Comparison of ENCODE assay signal across 1 cellular context in genomic region chr20:1312308-1312707, GRCh38.
TF ChIP-seq lines count a peak whose summit lies in the region.

No MANE protein-coding gene starts in this region.

TF ChIP-seq in IMR-90, 13 proteins besides CTCF, POLR2A, EP300 and RAD21 (continued from another document):
- no peak for TF ChIP-seq ELK1 (IDR thresholded peaks at IDR 0.05; ENCODE audit: borderline replicate concordance, low read depth, low read length)
- TF ChIP-seq MAFK (IDR thresholded peaks at IDR 0.05; ENCODE audit: low read depth, low read length): no peak
- no peak for TF ChIP-seq CHD1 (IDR thresholded peaks at IDR 0.05; ENCODE audit: low read depth, low read length)
